22 cellular contexts compared by ENCODE assay signal in the genomic region with DNA sequence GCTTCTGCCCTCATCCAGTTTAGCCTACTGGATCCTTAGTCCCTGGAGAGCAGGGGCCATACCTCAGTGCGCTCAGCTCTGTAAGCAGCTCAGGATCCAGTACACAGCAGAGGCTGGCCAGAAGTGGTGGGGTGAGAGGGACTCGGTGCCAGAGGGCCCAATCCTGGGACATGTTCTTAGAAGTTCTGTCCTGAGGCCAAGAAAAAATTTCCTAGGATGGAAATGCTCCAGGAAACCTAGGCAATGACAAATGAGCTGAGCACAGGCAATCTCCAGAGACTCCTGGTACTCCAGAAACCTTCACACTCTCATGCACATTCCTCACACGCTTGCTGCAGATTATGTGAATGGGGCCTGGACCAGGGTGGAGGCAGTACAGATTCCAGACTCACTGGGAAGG.
DNase-seq lines count a peak whose midpoint lies in the region; ATAC-seq, FAIRE-seq and TF ChIP-seq lines count a peak whose summit lies in the region.
"Had no signal": no experiment of that assay in that cellular context is flagged by ENCODE, and none has a peak within 500 bp of the region (broad histone marks: within the 10 kb centered on the region; RNA-seq: fewer than 3 reads in every experiment).

No MANE protein-coding gene starts in this region.

- ATAC-seq in stimulated activated effector memory CD8-positive, alpha-beta T cell treated with anti-CD3 and anti-CD28 coated beads, Interleukin-12 subunit alpha, Interleukin-12 subunit beta, amount 100 ng/mL, for 72 hours: peak; percentile 16
- ATAC-seq in GM23338 (no peak), GM21737 (IDR thresholded peaks at IDR 0.05; ENCODE audit: unreplicated experiment) (no peak)
- ATAC-seq: mucosa of descending colon had no signal

- H3K27me3 ChIP-seq in astrocyte (ENCODE audit: insufficient read depth, low read length): no peaks in the 10 kb centered on the region
- H3K27me3 ChIP-seq in fibroblast of lung (ENCODE audit: control insufficient read depth, insufficient read depth, low read length): no peaks in the 10 kb centered on the region
- H3K27me3 ChIP-seq in sigmoid colon: no peaks in the 10 kb centered on the region
- H3K27me3 ChIP-seq in GM23338 (ENCODE audit: insufficient read depth): no peaks in the 10 kb centered on the region

- TF ChIP-seq POLR2A in sigmoid colon (IDR thresholded peaks at IDR 0.05): no peak

- H3K9me3 Mint-ChIP-seq in astrocyte (ENCODE audit: unreplicated experiment) (no peaks in the 10 kb centered on the region), GM23338 (no peaks in the 10 kb centered on the region)
- H3K9me3 Mint-ChIP-seq in stimulated activated effector memory CD8-positive, alpha-beta T cell treated with anti-CD3 and anti-CD28 coated beads, Interleukin-12 subunit alpha, Interleukin-12 subunit beta, amount 100 ng/mL, for 72 hours: no peaks in the 10 kb centered on the region
- H3K9me3 Mint-ChIP-seq: activated CD4-positive, alpha-beta T cell treated with anti-CD3 and anti-CD28 coated beads, Interleukin-2, amount 10 ng/mL, durations not matched to agents 7 days and 5 days; activated naive CD4-positive, alpha-beta T cell treated with anti-CD3 and anti-CD28 coated beads for 36 hours had no signal

- H3K36me3 Mint-ChIP-seq in astrocyte (ENCODE audit: low read depth, unreplicated experiment): peaks cover 4% of the 10 kb centered on the region
- H3K36me3 Mint-ChIP-seq in stimulated activated effector memory CD8-positive, alpha-beta T cell treated with anti-CD3 and anti-CD28 coated beads, Interleukin-12 subunit alpha, Interleukin-12 subunit beta, amount 100 ng/mL, for 72 hours: peaks cover 11% of the 10 kb centered on the region
- no peaks in the 10 kb centered on the region for H3K36me3 Mint-ChIP-seq in GM23338 (ENCODE audit: low read depth)

- TF ChIP-seq EP300 in sigmoid colon (IDR thresholded peaks at IDR 0.05): no peak

- peak; percentile 35 for DNase-seq in astrocyte (ENCODE audit: low read depth)
- DNase-seq in fibroblast of lung (ENCODE audit: low read depth in 2 of 2): peak; percentile 15 to 40
- peak; percentile 21 for DNase-seq in left kidney (ENCODE audit: low read depth, low spot score)
- no peak for DNase-seq in stimulated activated effector memory CD8-positive, alpha-beta T cell treated with anti-CD3 and anti-CD28 coated beads, Interleukin-12 subunit alpha, Interleukin-12 subunit beta, amount 100 ng/mL, for 72 hours (ENCODE audit: low spot score in 2 of 2)
- no peak for DNase-seq in sigmoid colon
- no peak for DNase-seq in GM23338 (ENCODE audit: low spot score)
- no peak for DNase-seq in cerebellar nuclear complex (lab: John Stamatoyannopoulos, UW)
- DNase-seq: activated CD4-positive, alpha-beta T cell treated with anti-CD3 and anti-CD28 coated beads, Interleukin-2, amount 10 ng/mL, durations not matched to agents 7 days and 5 days; activated naive CD4-positive, alpha-beta T cell treated with anti-CD3 and anti-CD28 coated beads for 36 hours; mucosa of descending colon; NCI-H2081; NCI-H748 treated with DMSO at 0.1 percent for 48 hours; occipital lobe; PC-9; SK-N-SH; stimulated activated naive CD4-positive, alpha-beta T cell had no signal

- no peak overlapping the region for H3K27ac Mint-ChIP-seq in astrocyte (ENCODE audit: unreplicated experiment)
- H3K27ac Mint-ChIP-seq in stimulated activated effector memory CD8-positive, alpha-beta T cell treated with anti-CD3 and anti-CD28 coated beads, Interleukin-12 subunit alpha, Interleukin-12 subunit beta, amount 100 ng/mL, for 72 hours: no peak overlapping the region
- H3K27ac Mint-ChIP-seq in GM23338: no peak overlapping the region
- H3K27ac Mint-ChIP-seq: activated CD4-positive, alpha-beta T cell treated with anti-CD3 and anti-CD28 coated beads, Interleukin-2, amount 10 ng/mL, durations not matched to agents 7 days and 5 days; activated naive CD4-positive, alpha-beta T cell treated with anti-CD3 and anti-CD28 coated beads for 36 hours had no signal

- no peaks in the 10 kb centered on the region for H3K9me3 ChIP-seq in astrocyte (ENCODE audit: insufficient read depth, low read depth, low read length)
- no peaks in the 10 kb centered on the region for H3K9me3 ChIP-seq in fibroblast of lung (ENCODE audit: control insufficient read depth, insufficient read depth, low read depth, low read length)
- H3K9me3 ChIP-seq in sigmoid colon: no peaks in the 10 kb centered on the region
- H3K9me3 ChIP-seq: mucosa of descending colon, SK-N-SH had no signal

- H3K79me2 ChIP-seq in astrocyte (ENCODE audit: insufficient read depth, low read length) (no peaks in the 10 kb centered on the region), fibroblast of lung (ENCODE audit: control insufficient read depth, insufficient read depth, low read length) (no peaks in the 10 kb centered on the region), GM23338 (replicated peaks; ENCODE audit: insufficient read depth) (no peaks in the 10 kb centered on the region)

- H3K27me3 Mint-ChIP-seq in astrocyte (ENCODE audit: low read depth, unreplicated experiment) (no peaks in the 10 kb centered on the region), GM23338 (ENCODE audit: insufficient read depth, low read depth, poor library complexity) (no peaks in the 10 kb centered on the region)
- H3K27me3 Mint-ChIP-seq: activated CD4-positive, alpha-beta T cell treated with anti-CD3 and anti-CD28 coated beads, Interleukin-2, amount 10 ng/mL, durations not matched to agents 7 days and 5 days had no signal

- H3K4me1 Mint-ChIP-seq in astrocyte (ENCODE audit: low read depth, unreplicated experiment) (peaks cover 14% of the 10 kb centered on the region), GM23338 (peaks cover 32% of the 10 kb centered on the region)
- peaks cover 10% of the 10 kb centered on the region for H3K4me1 Mint-ChIP-seq in stimulated activated effector memory CD8-positive, alpha-beta T cell treated with anti-CD3 and anti-CD28 coated beads, Interleukin-12 subunit alpha, Interleukin-12 subunit beta, amount 100 ng/mL, for 72 hours
- H3K4me1 Mint-ChIP-seq: activated CD4-positive, alpha-beta T cell treated with anti-CD3 and anti-CD28 coated beads, Interleukin-2, amount 10 ng/mL, durations not matched to agents 7 days and 5 days had no signal

- H3K9ac ChIP-seq in astrocyte (ENCODE audit: low read length) (no peak overlapping the region), fibroblast of lung (ENCODE audit: insufficient read depth, low read length) (no peak overlapping the region)
- H3K9ac ChIP-seq: SK-N-SH had no signal

- no peak for TF ChIP-seq CTCF in astrocyte (IDR thresholded peaks at IDR 0.05; ENCODE audit: insufficient read depth, low read depth, low read length)
- no peak for TF ChIP-seq CTCF in fibroblast of lung (conservative IDR thresholded peaks at IDR 0.05 in 1 of 2, IDR thresholded peaks at IDR 0.05 in 1 of 2; ENCODE audit: low read depth in 1 of 2, low read length in 2 of 2)
- no peak for TF ChIP-seq CTCF in sigmoid colon (IDR thresholded peaks at IDR 0.05)
- no peak for TF ChIP-seq CTCF in GM23338 (conservative IDR thresholded peaks at IDR 0.05; ENCODE audit: low read depth in 2 of 2)

- H4K20me1 ChIP-seq in astrocyte (ENCODE audit: insufficient read depth, low read length) (peaks cover 5% of the 10 kb centered on the region), fibroblast of lung (ENCODE audit: control insufficient read depth, extremely low read depth, insufficient read depth, low read length) (no peaks in the 10 kb centered on the region), GM23338 (replicated peaks; ENCODE audit: insufficient read depth) (no peaks in the 10 kb centered on the region; the same call in 1 of the 2 replicates)

- FAIRE-seq in astrocyte (lab: Jason Lieb, UNC): no peak
- FAIRE-seq: bronchial epithelial cell, endometrium, islet of Langerhans had no signal

- H3K4me1 ChIP-seq in astrocyte (ENCODE audit: insufficient read depth, low read length) (no peaks in the 10 kb centered on the region), fibroblast of lung (ENCODE audit: control insufficient read depth, extremely low read depth, insufficient read depth, low read length) (peaks cover 4% of the 10 kb centered on the region), sigmoid colon (peaks cover 0 to 7% (median 0%) of the 10 kb centered on the region in 4 donors), GM23338 (ENCODE audit: insufficient read depth) (peaks cover 9% of the 10 kb centered on the region)

- H3K4me3 ChIP-seq in astrocyte (ENCODE audit: insufficient read depth, low read depth, low read length) (no peak overlapping the region), fibroblast of lung (replicated peaks in 1 of 4; ENCODE audit: control extremely low read depth in 1 of 4, insufficient read depth in 1 of 4, low read depth in 3 of 4, low read length in 4 of 4) (no peak overlapping the region), sigmoid colon (no peak overlapping the region), GM23338 (no peak overlapping the region)
- H3K4me3 ChIP-seq: mucosa of descending colon, PC-9 had no signal

- H2AFZ ChIP-seq in astrocyte (ENCODE audit: low read depth, low read length) (no peak overlapping the region), fibroblast of lung (ENCODE audit: low read length) (no peak overlapping the region), GM23338 (no peak overlapping the region)
- H2AFZ ChIP-seq: PC-9 had no signal

- intact Hi-C loops in sigmoid colon (cut with DNase I): no loop called here

- H3K27ac ChIP-seq in astrocyte (ENCODE audit: low read depth, low read length) (no peak overlapping the region), fibroblast of lung (ENCODE audit: insufficient read depth, low read length) (no peak overlapping the region), sigmoid colon (no peak overlapping the region), GM23338 (ENCODE audit: low read depth) (no peak overlapping the region)
- H3K27ac ChIP-seq: C4-2B, HL-60, PC-9 had no signal

- 90 to 96% methylated on average over 3 of the region's 3 CpGs for WGBS in sigmoid colon, 2 donors

- no peaks in the 10 kb centered on the region for H3K9me2 ChIP-seq in GM23338 (ENCODE audit: insufficient read depth)
- H3K9me2 ChIP-seq: SK-N-SH had no signal

- H3K4me2 ChIP-seq in astrocyte (ENCODE audit: low read length) (no peak overlapping the region), fibroblast of lung (ENCODE audit: extremely low read depth, insufficient read depth, low read length) (no peak overlapping the region), GM23338 (no peak overlapping the region)
- H3K4me2 ChIP-seq: PC-9, SK-N-SH had no signal

- no peaks in the 10 kb centered on the region for H3F3A ChIP-seq in GM23338 (replicated peaks; ENCODE audit: low read depth)

- H3K36me3 ChIP-seq in astrocyte (ENCODE audit: insufficient read depth, low read length): peaks cover 2% of the 10 kb centered on the region
- H3K36me3 ChIP-seq in fibroblast of lung (ENCODE audit: control insufficient read depth, insufficient read depth, low read length): no peaks in the 10 kb centered on the region
- peaks cover 0 to 8% (median 0%) of the 10 kb centered on the region in 4 donors for H3K36me3 ChIP-seq in sigmoid colon
- H3K36me3 ChIP-seq in GM23338 (ENCODE audit: insufficient read depth): no peaks in the 10 kb centered on the region

- H3K4me3 Mint-ChIP-seq in astrocyte (ENCODE audit: unreplicated experiment) (no peak overlapping the region), GM23338 (no peak overlapping the region)
- H3K4me3 Mint-ChIP-seq in stimulated activated effector memory CD8-positive, alpha-beta T cell treated with anti-CD3 and anti-CD28 coated beads, Interleukin-12 subunit alpha, Interleukin-12 subunit beta, amount 100 ng/mL, for 72 hours: no peak overlapping the region
- H3K4me3 Mint-ChIP-seq: activated CD4-positive, alpha-beta T cell treated with anti-CD3 and anti-CD28 coated beads, Interleukin-2, amount 10 ng/mL, durations not matched to agents 7 days and 5 days; activated naive CD4-positive, alpha-beta T cell treated with anti-CD3 and anti-CD28 coated beads for 36 hours had no signal

Comparison
In these comparisons a context has a peak if more than half of its experiments do, and no peak if none do; other contexts are left out.
1. DNase-seq: peak in astrocyte (single experiment), fibroblast of lung (2 of 2) and left kidney (single experiment); none in stimulated activated effector memory CD8-positive, alpha-beta T cell treated with anti-CD3 and anti-CD28 coated beads, Interleukin-12 subunit alpha, Interleukin-12 subunit beta, amount 100 ng/mL, for 72 hours (0 of 2), sigmoid colon (single experiment), GM23338 (single experiment) and cerebellar nuclear complex (0 of 2).